21 cellular contexts compared by ENCODE assay signal in the genomic region with DNA sequence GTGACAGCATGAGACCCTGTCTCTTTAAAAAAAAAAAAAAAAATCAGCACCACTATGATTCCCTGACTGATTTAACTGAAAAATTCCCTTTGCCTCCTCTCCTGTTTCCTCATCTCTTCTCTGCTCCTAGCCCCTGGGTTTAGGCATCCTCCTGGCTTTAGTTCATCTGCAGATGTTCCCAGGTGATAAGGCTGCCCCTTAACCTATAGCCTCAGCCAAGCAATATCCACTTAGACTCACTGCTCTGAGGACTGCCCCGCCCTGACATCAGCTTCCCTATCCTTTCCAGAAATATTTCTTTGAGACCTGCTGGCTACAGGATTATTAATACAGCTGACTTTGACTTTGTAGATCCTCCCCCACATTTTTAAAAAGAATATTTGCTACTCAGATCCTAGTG. TPM values are rescaled to one million over a fixed set of nuclear protein-coding genes. Genes with fewer than 3 reads are reported as not detected.
DNase-seq lines count a peak whose midpoint lies in the region; ATAC-seq and TF ChIP-seq lines count a peak whose summit lies in the region.
"Had no signal": no experiment of that assay in that cellular context is flagged by ENCODE, and none has a peak within 500 bp of the region (broad histone marks: within the 10 kb centered on the region; RNA-seq: fewer than 3 reads in every experiment).

No MANE protein-coding gene starts in this region.

- TF ChIP-seq CTCF in RWPE1 (conservative IDR thresholded peaks at IDR 0.05; ENCODE audit: low read depth) (no peak), esophagus squamous epithelium (IDR thresholded peaks at IDR 0.05) (no peak), uterus (IDR thresholded peaks at IDR 0.05) (no peak)

- ATAC-seq in HG03469 (IDR thresholded peaks at IDR 0.05; ENCODE audit: unreplicated experiment) (no peak), GM21360 (IDR thresholded peaks at IDR 0.05; ENCODE audit: unreplicated experiment) (no peak)

- H3K27ac ChIP-seq in RWPE1 (peak overlapping the region; percentile 83), esophagus squamous epithelium (peak overlapping the region in 3 of 4 donors; percentile 6 to 27 (median 25)), rectal smooth muscle tissue (ENCODE audit: low read depth, low read length) (peak overlapping the region; percentile 4), uterus (peak overlapping the region; percentile 25 to 28)
- H3K27ac ChIP-seq: BLaER1, HL-60 had no signal

- H3K36me3 ChIP-seq in esophagus squamous epithelium (peaks cover 0 to 39% (median 0%) of the 10 kb centered on the region in 3 donors), rectal smooth muscle tissue (ENCODE audit: control insufficient read depth, insufficient read depth, low read length) (peaks cover 6% of the 10 kb centered on the region), uterus (no peaks in the 10 kb centered on the region)

- H3K9me3 ChIP-seq in esophagus squamous epithelium = no peaks in the 10 kb centered on the region
- H3K9me3 ChIP-seq in uterus = no peaks in the 10 kb centered on the region
- H3K9me3 ChIP-seq: BLaER1 had no signal

- DNase-seq in RWPE1 (ENCODE audit: low spot score) = no peak
- no peak for DNase-seq in esophagus squamous epithelium (lab: John Stamatoyannopoulos, UW)
- no peak for DNase-seq in uterus
- DNase-seq in activated CD4-positive, CD25-positive, alpha-beta regulatory T cell (lab: John Stamatoyannopoulos, UW) = no peak
- DNase-seq: CD4-positive, CD25-positive, alpha-beta regulatory T cell; DMS153; HCEC 1CT; Karpas-422; NCI-H1092; NCI-H1436 treated with DMSO at 0.1 percent for 48 hours; NCI-H187 treated with DMSO at 0.1 percent for 48 hours; NCI-H524; NCI-H774; NK-92 treated with Interleukin-12 subunit alpha and Interleukin-12 subunit beta, amount 100 ng/mL, for 24 hours; RPMI8226; SHP77 treated with DMSO at 0.1 percent for 48 hours had no signal

- intact Hi-C loops in esophagus squamous epithelium (cut with DNase I) = no loop called here
- intact Hi-C loops in uterus (cut with DNase I; ENCODE audit: low total_unique reads) = no loop called here

- POLR2A ChIA-PET in RWPE1 (lab: Yijun Ruan, JAX; ENCODE audit: low non-redundant PET) = interaction anchor here (0.6 kb wide), 2 partner anchors 18 to 680 kb away, joined by 3 read pairs; no protein-coding TSS in a partner anchor

- H3K27me3 ChIP-seq in esophagus squamous epithelium = no peaks in the 10 kb centered on the region
- H3K27me3 ChIP-seq in rectal smooth muscle tissue (ENCODE audit: control insufficient read depth, insufficient read depth, low read length) = no peaks in the 10 kb centered on the region
- H3K27me3 ChIP-seq in uterus = no peaks in the 10 kb centered on the region
- H3K27me3 ChIP-seq: BLaER1 had no signal

- TF ChIP-seq POLR2A in esophagus squamous epithelium (IDR thresholded peaks at IDR 0.05) (no peak), uterus (IDR thresholded peaks at IDR 0.05) (no peak)

- H3K4me1 ChIP-seq in esophagus squamous epithelium (peaks cover 13 to 70% (median 20%) of the 10 kb centered on the region in 3 donors), rectal smooth muscle tissue (ENCODE audit: control insufficient read depth, insufficient read depth, low read length) (peaks cover 27% of the 10 kb centered on the region), uterus (peaks cover 0 to 4% of the 10 kb centered on the region in 2 donors)

- H3K4me3 ChIP-seq in esophagus squamous epithelium (no peak overlapping the region), rectal smooth muscle tissue (ENCODE audit: low read length) (no peak overlapping the region), uterus (no peak overlapping the region)
- H3K4me3 ChIP-seq: BLaER1 had no signal

- CTCF ChIA-PET in RWPE1 (lab: Yijun Ruan, JAX) = interaction anchor here (1.7 to 1.8 kb wide), 3 partner anchors 28 to 99 kb away, joined by 6 to 8 read pairs (median 7); no protein-coding TSS in a partner anchor

- H3K9ac ChIP-seq in rectal smooth muscle tissue (ENCODE audit: low read length) = no peak overlapping the region
- H3K9ac ChIP-seq: BLaER1 had no signal

- 79 to 81% methylated on average over 1 of the region's 1 CpG for WGBS in esophagus squamous epithelium, 2 donors

RNA-seq across cellular contexts. Expression of a gene that starts 39.4 kb away (rescaled TPM):
- total RNA-seq in esophagus squamous epithelium = 10 to 100 TPM; 28.4 to 46.6 (median 34.9) TPM
- total RNA-seq in uterus = 10 to 100 TPM; 21.5 to 38.0 (median 28.8) TPM

Comparison
In these comparisons a context has a peak if more than half of its experiments do, and no peak if none do; other contexts are left out.
1. H3K27ac ChIP-seq: peak in every context shown above with its lines; median percentile 83 in RWPE1; 26 in uterus; 25 in esophagus squamous epithelium; 4 in rectal smooth muscle tissue.